ENCODE assay signal across 8 cellular contexts in genomic region chr20:18466894-18467678, GRCh38. TPM values are rescaled to one million over a fixed set of nuclear protein-coding genes. Genes with fewer than 3 reads are reported as not detected.
A peak's percentile ranks its signal among the peaks of the same experiment; 100 is the strongest.
DNase-seq lines count a peak whose midpoint lies in the region; ATAC-seq and TF ChIP-seq lines count a peak whose summit lies in the region.

Gene DZANK1, minus strand, starts transcription at chr20:18467030. Its CDS starts 1,672 bp downstream, at chr20:18465358.
Gene POLR3F, plus strand, starts transcription at chr20:18467390. Its CDS starts 117 bp downstream, at chr20:18467507.

- H3K27me3 ChIP-seq in CD4-positive, alpha-beta memory T cell (ENCODE audit: insufficient read depth, low read length), result no peaks in the 10 kb centered on the region
- H3K27me3 ChIP-seq in duodenal mucosa (ENCODE audit: control insufficient read depth in 1 of 2, insufficient read depth in 2 of 2, low read length in 2 of 2) (no peaks in the 10 kb centered on the region), right lobe of liver (no peaks in the 10 kb centered on the region)

- intact Hi-C loops in CD4-positive, alpha-beta memory T cell (cut with micrococcal nuclease), result loop anchor here (1.0 to 2.0 kb wide), 7 partner anchors 30 to 498 kb away; partner anchors contain the start of genes DTD1, KAT14, MGME1 and PET117
- intact Hi-C loops in right lobe of liver (cut with DNase I), result no loop called here

- H3K27ac Mint-ChIP-seq in CD4-positive, alpha-beta memory T cell, result peak within 1 kb of the TSS; percentile 92 to 100 (median 99)
- peak within 1 kb of the TSS; percentile 81 for H3K27ac Mint-ChIP-seq in activated CD4-positive, alpha-beta memory T cell treated with anti-CD3 and anti-CD28 coated beads, Interleukin-2, amount 10 ng/mL, durations not matched to agents 7 days and 5 days

- H3K4me3 Mint-ChIP-seq in CD4-positive, alpha-beta memory T cell, result peak within 1 kb of the TSS; percentile 90 to 100 (median 96)
- peak within 1 kb of the TSS; percentile 95 for H3K4me3 Mint-ChIP-seq in activated CD4-positive, alpha-beta memory T cell treated with anti-CD3 and anti-CD28 coated beads, Interleukin-2, amount 10 ng/mL, durations not matched to agents 7 days and 5 days

- under 1% methylated on average over 26 of the region's 53 CpGs for WGBS in right lobe of liver (ENCODE audit: insufficient coverage, low coverage, low lambda C conversion rate, missing lambda C conversion rate)

- CTCF ChIA-PET in CD4-positive, alpha-beta memory T cell (lab: Charles Lee; ENCODE audit: partially characterized antibody), result interaction anchor here (1.1 to 1.9 kb wide), 2 partner anchors 30 to 40 kb away, joined by 4 to 12 read pairs; partner anchors contain the start of genes RBBP9 and SEC23B
- CTCF ChIA-PET in activated CD4-positive, alpha-beta memory T cell treated with anti-CD3 and anti-CD28 coated beads, Interleukin-2, amount 10 ng/mL, durations not matched to agents 7 days and 5 days (lab: Charles Lee), result interaction anchor here (0.9 to 2.9 kb wide), 6 partner anchors 24 to 54 kb away, joined by 3 to 21 read pairs (median 4); partner anchors contain the start of gene SEC23B

- peak; percentile 92 to 94 (median 93) for DNase-seq in CD4-positive, alpha-beta memory T cell
- DNase-seq in HK-2 (ENCODE audit: unreplicated experiment), result peak; percentile 98
- peak; percentile 95 for DNase-seq in NCI-H82 treated with DMSO at 0.1 percent for 48 hours (lab: John Stamatoyannopoulos, UW; ENCODE audit: unreplicated experiment)
- DNase-seq in activated CD4-positive, alpha-beta memory T cell treated with anti-CD3 and anti-CD28 coated beads, Interleukin-2, amount 10 ng/mL, durations not matched to agents 7 days and 5 days, result peak; percentile 94
- peak; percentile 94 to 97 (median 97) for DNase-seq in right lobe of liver
- DNase-seq in stimulated activated CD4-positive, alpha-beta T cell treated with anti-CD3 and anti-CD28 coated beads, Interleukin-4, amount 100 ng/mL, for 24 hours, result peak; percentile 94

- TF ChIP-seq POLR2A in right lobe of liver (IDR thresholded peaks at IDR 0.05), result no peak

- peaks cover 18% of the 10 kb centered on the region for H3K4me1 ChIP-seq in CD4-positive, alpha-beta memory T cell (ENCODE audit: insufficient read depth, low read length)
- H3K4me1 ChIP-seq in duodenal mucosa (ENCODE audit: control insufficient read depth in 1 of 2, insufficient read depth in 2 of 2, low read length in 2 of 2) (peaks cover 13 to 16% of the 10 kb centered on the region in 2 donors), right lobe of liver (peaks cover 0 to 18% (median 4%) of the 10 kb centered on the region in 4 donors)

- H3K4me1 Mint-ChIP-seq in CD4-positive, alpha-beta memory T cell, result peaks cover 9 to 37% (median 23%) of the 10 kb centered on the region in 4 donors
- peaks cover 30% of the 10 kb centered on the region for H3K4me1 Mint-ChIP-seq in activated CD4-positive, alpha-beta memory T cell treated with anti-CD3 and anti-CD28 coated beads, Interleukin-2, amount 10 ng/mL, durations not matched to agents 7 days and 5 days

- H3K4me3 ChIP-seq in CD4-positive, alpha-beta memory T cell (ENCODE audit: low read length in 2 of 2), result peak within 1 kb of the TSS; percentile 94 to 99
- H3K4me3 ChIP-seq in duodenal mucosa (ENCODE audit: low read depth in 1 of 2, low read length in 2 of 2) (peak within 1 kb of the TSS; percentile 97 to 99), right lobe of liver (peak within 1 kb of the TSS; percentile 89 to 100 (median 91))

- peak; percentile 99 for ATAC-seq in GM19455 (IDR thresholded peaks at IDR 0.05; ENCODE audit: unreplicated experiment)
- ATAC-seq in right lobe of liver, result peak; percentile 99 to 100 (median 100)

- peak within 1 kb of the TSS; percentile 79 to 83 for H3K9ac ChIP-seq in duodenal mucosa (ENCODE audit: low read depth in 1 of 2, low read length in 2 of 2)

- H3K27ac ChIP-seq in CD4-positive, alpha-beta memory T cell (ENCODE audit: low read depth, low read length), result peak within 1 kb of the TSS; percentile 78
- peak within 1 kb of the TSS; percentile 88 for H3K27ac ChIP-seq in duodenal mucosa (ENCODE audit: low read depth, low read length)
- peak within 1 kb of the TSS; percentile 74 to 93 (median 83) for H3K27ac ChIP-seq in right lobe of liver

- H3K9me3 ChIP-seq in CD4-positive, alpha-beta memory T cell (ENCODE audit: control insufficient read depth in 1 of 2, low read length in 2 of 2), result no peaks in the 10 kb centered on the region
- no peaks in the 10 kb centered on the region for H3K9me3 ChIP-seq in duodenal mucosa (ENCODE audit: control insufficient read depth in 1 of 2, low read length in 2 of 2)
- no peaks in the 10 kb centered on the region for H3K9me3 ChIP-seq in right lobe of liver

- no peaks in the 10 kb centered on the region for H3K36me3 ChIP-seq in CD4-positive, alpha-beta memory T cell (ENCODE audit: insufficient read depth, low read length)
- H3K36me3 ChIP-seq in duodenal mucosa (ENCODE audit: control insufficient read depth in 1 of 2, insufficient read depth in 2 of 2, low read length in 2 of 2) (peaks cover 0 to 2% of the 10 kb centered on the region in 2 donors), right lobe of liver (no peaks in the 10 kb centered on the region)

- POLR2A ChIA-PET in CD4-positive, alpha-beta memory T cell (lab: Charles Lee; ENCODE audit: partially characterized antibody), result interaction anchor here (0.6 to 3.6 kb wide), 18 partner anchors 8 to 1586 kb away, joined by 3 to 118 read pairs (median 6); partner anchors contain the start of genes DTD1, KAT14, PET117 and RBBP9
- POLR2A ChIA-PET in activated CD4-positive, alpha-beta memory T cell treated with anti-CD3 and anti-CD28 coated beads, Interleukin-2, amount 10 ng/mL, durations not matched to agents 7 days and 5 days (lab: Charles Lee), result interaction anchor here (0.6 to 5.2 kb wide), 18 partner anchors 8 to 1560 kb away, joined by 3 to 89 read pairs (median 4); partner anchors contain the start of genes DTD1, KAT14, PET117 and RBBP9

- H3K27me3 Mint-ChIP-seq in CD4-positive, alpha-beta memory T cell, result no peaks in the 10 kb centered on the region
- no peaks in the 10 kb centered on the region for H3K27me3 Mint-ChIP-seq in activated CD4-positive, alpha-beta memory T cell treated with anti-CD3 and anti-CD28 coated beads, Interleukin-2, amount 10 ng/mL, durations not matched to agents 7 days and 5 days

- H3K36me3 Mint-ChIP-seq in CD4-positive, alpha-beta memory T cell, result peaks cover 6 to 19% of the 10 kb centered on the region in 2 donors
- H3K36me3 Mint-ChIP-seq in activated CD4-positive, alpha-beta memory T cell treated with anti-CD3 and anti-CD28 coated beads, Interleukin-2, amount 10 ng/mL, durations not matched to agents 7 days and 5 days (ENCODE audit: low read depth), result peaks cover 7% of the 10 kb centered on the region

- no peak for TF ChIP-seq CTCF in right lobe of liver (IDR thresholded peaks at IDR 0.05)

- peaks cover 0 to 4% (median 0%) of the 10 kb centered on the region in 8 donors for H3K9me3 Mint-ChIP-seq in CD4-positive, alpha-beta memory T cell
- H3K9me3 Mint-ChIP-seq in activated CD4-positive, alpha-beta memory T cell treated with anti-CD3 and anti-CD28 coated beads, Interleukin-2, amount 10 ng/mL, durations not matched to agents 7 days and 5 days, result no peaks in the 10 kb centered on the region

RNA-seq across cellular contexts. Expression of gene DZANK1, which starts in this region (rescaled TPM):
- total RNA-seq in CD4-positive, alpha-beta memory T cell, result 1 to 10 TPM; 2.7 to 3.0 TPM
- 1 to 10 TPM in 1 of 2 donors, under 1 TPM in 1; 0.99 to 1.1 TPM for polyA plus RNA-seq in CD4-positive, alpha-beta memory T cell
- 1 to 10 TPM; 1.4 to 1.5 TPM for total RNA-seq in activated CD4-positive, alpha-beta memory T cell treated with anti-CD3 and anti-CD28 coated beads, Interleukin-2, amount 10 ng/mL, durations not matched to agents 7 days and 5 days
- under 1 TPM; 0.25 to 0.68 (median 0.41) TPM for total RNA-seq in right lobe of liver

RNA-seq across cellular contexts. Expression of gene POLR3F, which starts in this region (rescaled TPM):
- 1 to 10 TPM; 7.8 to 9.1 TPM for total RNA-seq in CD4-positive, alpha-beta memory T cell
- 1 to 10 TPM; 7.1 to 7.8 TPM for polyA plus RNA-seq in CD4-positive, alpha-beta memory T cell
- 10 to 100 TPM in 1 of 2 experiments, 1 to 10 TPM in 1; 7.7 to 10.1 TPM for total RNA-seq in activated CD4-positive, alpha-beta memory T cell treated with anti-CD3 and anti-CD28 coated beads, Interleukin-2, amount 10 ng/mL, durations not matched to agents 7 days and 5 days
- total RNA-seq in right lobe of liver, result 1 to 10 TPM; 1.6 to 4.1 (median 2.9) TPM

Comparison
In these comparisons a context has a peak if more than half of its experiments do, and no peak if none do; other contexts are left out.
1. Peak in every context shown above with its lines: DNase-seq, ATAC-seq, H3K4me3 ChIP-seq and H3K27ac ChIP-seq.